1 cellular context compared by ENCODE assay signal in genomic region chr3:169618894-169619792, GRCh38.
TF ChIP-seq lines count a peak whose summit lies in the region.

No MANE protein-coding gene starts in this region.

TF ChIP-seq in HEK293, 187 proteins besides CTCF, POLR2A, EP300 and RAD21 (continued from another document):
- TF ChIP-seq ATF2 (tag by site-specific recombination; IDR thresholded peaks at IDR 0.05; ENCODE audit: low read depth) (0 out of 2 replicates have a peak, but pooled peaks have one; percentile 3), ZNF341 (tag by site-specific recombination; IDR thresholded peaks at IDR 0.05; ENCODE audit: low read depth) (peak; percentile 43; the same call in 1 of the 2 replicates), ZSCAN30 (tag by site-specific recombination; IDR thresholded peaks at IDR 0.05) (peak; percentile 64; the same call in 1 of the 2 replicates), INSM2 (tag by site-specific recombination; IDR thresholded peaks at IDR 0.05) (peak; percentile 38; the same call in 1 of the 2 replicates), ZNF521 (tag by site-specific recombination; IDR thresholded peaks at IDR 0.05) (no peak), ZNF629 (tag by site-specific recombination; IDR thresholded peaks at IDR 0.05) (peak; percentile 76), ZNF660 (tag by site-specific recombination; IDR thresholded peaks at IDR 0.05) (peak; percentile 14; the same call in 1 of the 2 replicates), IKZF3 (tag by site-specific recombination; IDR thresholded peaks at IDR 0.05) (peak; percentile 70), GFI1B (tag by site-specific recombination; IDR thresholded peaks at IDR 0.05) (no peak), ZNF2 (tag by site-specific recombination; IDR thresholded peaks at IDR 0.05) (peak; percentile 56; the same call in 1 of the 2 replicates), GLIS1 (tag by site-specific recombination; IDR thresholded peaks at IDR 0.05) (0 out of 2 replicates have a peak, but pooled peaks have one; percentile 8), SP2 (tag by site-specific recombination; IDR thresholded peaks at IDR 0.05) (peak; percentile 70), ZBTB48 (tag by site-specific recombination; IDR thresholded peaks at IDR 0.05) (peak; percentile 48; the same call in 1 of the 2 replicates), ZNF529 (tag by site-specific recombination; IDR thresholded peaks at IDR 0.05; ENCODE audit: insufficient replicate concordance) (no peak), ZNF596 (tag by site-specific recombination; IDR thresholded peaks at IDR 0.05) (no peak), ZNF585B (tag by site-specific recombination; IDR thresholded peaks at IDR 0.05) (no peak), ZBTB20 (tag by site-specific recombination; IDR thresholded peaks at IDR 0.05) (0 out of 2 replicates have a peak, but pooled peaks have one; percentile 9), PRDM1 (tag by site-specific recombination; IDR thresholded peaks at IDR 0.05) (peak; percentile 85), YY2 (tag by site-specific recombination; IDR thresholded peaks at IDR 0.05) (no peak), ZNF600 (tag by site-specific recombination; IDR thresholded peaks at IDR 0.05) (peak; percentile 85), ZNF335 (tag by site-specific recombination; conservative IDR thresholded peaks at IDR 0.05) (peak; percentile 61), ZBTB11 (tag by site-specific recombination; conservative IDR thresholded peaks at IDR 0.05; ENCODE audit: low read depth) (no peak), ZNF366 (tag by site-specific recombination; conservative IDR thresholded peaks at IDR 0.05) (peak; percentile 71), TSHZ1 (tag by site-specific recombination; IDR thresholded peaks at IDR 0.05; ENCODE audit: borderline replicate concordance) (peak; percentile 12; the same call in 1 of the 2 replicates), ZBTB17 (tag by site-specific recombination; IDR thresholded peaks at IDR 0.05) (peak; percentile 94), ZFP37 (tag by site-specific recombination; IDR thresholded peaks at IDR 0.05) (0 out of 2 replicates have a peak, but pooled peaks have one; percentile 40), ZNF362 (tag by site-specific recombination; IDR thresholded peaks at IDR 0.05) (peak; percentile 84)
- TF ChIP-seq, protein P1, sequence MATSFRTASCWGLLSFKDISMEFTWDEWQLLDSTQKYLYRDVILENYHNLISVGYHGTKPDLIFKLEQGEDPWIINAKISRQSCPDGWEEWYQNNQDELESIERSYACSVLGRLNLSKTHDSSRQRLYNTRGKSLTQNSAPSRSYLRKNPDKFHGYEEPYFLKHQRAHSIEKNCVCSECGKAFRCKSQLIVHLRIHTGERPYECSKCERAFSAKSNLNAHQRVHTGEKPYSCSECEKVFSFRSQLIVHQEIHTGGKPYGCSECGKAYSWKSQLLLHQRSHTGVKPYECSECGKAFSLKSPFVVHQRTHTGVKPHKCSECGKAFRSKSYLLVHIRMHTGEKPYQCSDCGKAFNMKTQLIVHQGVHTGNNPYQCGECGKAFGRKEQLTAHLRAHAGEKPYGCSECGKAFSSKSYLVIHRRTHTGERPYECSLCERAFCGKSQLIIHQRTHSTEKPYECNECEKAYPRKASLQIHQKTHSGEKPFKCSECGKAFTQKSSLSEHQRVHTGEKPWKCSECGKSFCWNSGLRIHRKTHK (tag by site-specific recombination; IDR thresholded peaks at IDR 0.05), result no peak
- TF ChIP-seq, protein P2, sequence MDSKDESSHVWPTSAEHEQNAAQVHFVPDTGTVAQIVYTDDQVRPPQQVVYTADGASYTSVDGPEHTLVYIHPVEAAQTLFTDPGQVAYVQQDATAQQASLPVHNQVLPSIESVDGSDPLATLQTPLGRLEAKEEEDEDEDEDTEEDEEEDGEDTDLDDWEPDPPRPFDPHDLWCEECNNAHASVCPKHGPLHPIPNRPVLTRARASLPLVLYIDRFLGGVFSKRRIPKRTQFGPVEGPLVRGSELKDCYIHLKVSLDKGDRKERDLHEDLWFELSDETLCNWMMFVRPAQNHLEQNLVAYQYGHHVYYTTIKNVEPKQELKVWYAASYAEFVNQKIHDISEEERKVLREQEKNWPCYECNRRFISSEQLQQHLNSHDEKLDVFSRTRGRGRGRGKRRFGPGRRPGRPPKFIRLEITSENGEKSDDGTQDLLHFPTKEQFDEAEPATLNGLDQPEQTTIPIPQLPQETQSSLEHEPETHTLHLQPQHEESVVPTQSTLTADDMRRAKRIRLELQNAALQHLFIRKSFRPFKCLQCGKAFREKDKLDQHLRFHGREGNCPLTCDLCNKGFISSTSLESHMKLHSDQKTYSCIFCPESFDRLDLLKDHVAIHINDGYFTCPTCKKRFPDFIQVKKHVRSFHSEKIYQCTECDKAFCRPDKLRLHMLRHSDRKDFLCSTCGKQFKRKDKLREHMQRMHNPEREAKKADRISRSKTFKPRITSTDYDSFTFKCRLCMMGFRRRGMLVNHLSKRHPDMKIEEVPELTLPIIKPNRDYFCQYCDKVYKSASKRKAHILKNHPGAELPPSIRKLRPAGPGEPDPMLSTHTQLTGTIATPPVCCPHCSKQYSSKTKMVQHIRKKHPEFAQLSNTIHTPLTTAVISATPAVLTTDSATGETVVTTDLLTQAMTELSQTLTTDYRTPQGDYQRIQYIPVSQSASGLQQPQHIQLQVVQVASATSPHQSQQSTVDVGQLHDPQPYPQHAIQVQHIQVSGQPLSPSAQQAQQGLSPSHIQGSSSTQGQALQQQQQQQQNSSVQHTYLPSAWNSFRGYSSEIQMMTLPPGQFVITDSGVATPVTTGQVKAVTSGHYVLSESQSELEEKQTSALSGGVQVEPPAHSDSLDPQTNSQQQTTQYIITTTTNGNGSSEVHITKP (tag by site-specific recombination; IDR thresholded peaks at IDR 0.05), result peak; percentile 37; the same call in 1 of the 2 replicates
